Comparison of ENCODE assay signal across 1 cellular context in genomic region chr19:55528030-55528801, GRCh38.
TF ChIP-seq lines count a peak whose summit lies in the region.

No MANE protein-coding gene starts in this region.

TF ChIP-seq in H1, 55 proteins besides CTCF, POLR2A, EP300 and RAD21:
- TF ChIP-seq ASH2L (IDR thresholded peaks at IDR 0.05; ENCODE audit: low read length) (no peak), SIN3A (conservative IDR thresholded peaks at IDR 0.05 in 1 of 2, IDR thresholded peaks at IDR 0.05 in 1 of 2; ENCODE audit: low read depth in 1 of 2, low read length in 2 of 2) (no peak), SAP30 (IDR thresholded peaks at IDR 0.05; ENCODE audit: insufficient read depth, insufficient replicate concordance, low read length) (no peak), RFX5 (IDR thresholded peaks at IDR 0.05; ENCODE audit: borderline replicate concordance, low read depth, low read length) (no peak), PHF8 (conservative IDR thresholded peaks at IDR 0.05; ENCODE audit: low read depth, low read length) (no peak), BACH1 (IDR thresholded peaks at IDR 0.05; ENCODE audit: low read length) (no peak), JUND (IDR thresholded peaks at IDR 0.05; ENCODE audit: low read length) (no peak), CHD2 (IDR thresholded peaks at IDR 0.05; ENCODE audit: low read length) (no peak), HDAC2 (IDR thresholded peaks at IDR 0.05; ENCODE audit: borderline replicate concordance in 1 of 2, low read depth in 2 of 2, low read length in 2 of 2) (no peak), ATF2 (IDR thresholded peaks at IDR 0.05; ENCODE audit: low read length) (no peak), YY1 (IDR thresholded peaks at IDR 0.05; ENCODE audit: low read depth, low read length) (no peak), TAF1 (IDR thresholded peaks at IDR 0.05; ENCODE audit: low read depth, low read length) (no peak), BCL11A (IDR thresholded peaks at IDR 0.05; ENCODE audit: low read depth in 2 of 2, low read length in 2 of 2) (no peak), SIX5 (IDR thresholded peaks at IDR 0.05; ENCODE audit: low read depth, low read length) (no peak), CBX8 (IDR thresholded peaks at IDR 0.05; ENCODE audit: borderline replicate concordance, low read depth, low read length) (no peak), CHD1 (IDR thresholded peaks at IDR 0.05; ENCODE audit: low read depth, low read length) (no peak), TEAD4 (IDR thresholded peaks at IDR 0.05; ENCODE audit: low read depth, low read length) (no peak)
- TF ChIP-seq, protein P1, sequence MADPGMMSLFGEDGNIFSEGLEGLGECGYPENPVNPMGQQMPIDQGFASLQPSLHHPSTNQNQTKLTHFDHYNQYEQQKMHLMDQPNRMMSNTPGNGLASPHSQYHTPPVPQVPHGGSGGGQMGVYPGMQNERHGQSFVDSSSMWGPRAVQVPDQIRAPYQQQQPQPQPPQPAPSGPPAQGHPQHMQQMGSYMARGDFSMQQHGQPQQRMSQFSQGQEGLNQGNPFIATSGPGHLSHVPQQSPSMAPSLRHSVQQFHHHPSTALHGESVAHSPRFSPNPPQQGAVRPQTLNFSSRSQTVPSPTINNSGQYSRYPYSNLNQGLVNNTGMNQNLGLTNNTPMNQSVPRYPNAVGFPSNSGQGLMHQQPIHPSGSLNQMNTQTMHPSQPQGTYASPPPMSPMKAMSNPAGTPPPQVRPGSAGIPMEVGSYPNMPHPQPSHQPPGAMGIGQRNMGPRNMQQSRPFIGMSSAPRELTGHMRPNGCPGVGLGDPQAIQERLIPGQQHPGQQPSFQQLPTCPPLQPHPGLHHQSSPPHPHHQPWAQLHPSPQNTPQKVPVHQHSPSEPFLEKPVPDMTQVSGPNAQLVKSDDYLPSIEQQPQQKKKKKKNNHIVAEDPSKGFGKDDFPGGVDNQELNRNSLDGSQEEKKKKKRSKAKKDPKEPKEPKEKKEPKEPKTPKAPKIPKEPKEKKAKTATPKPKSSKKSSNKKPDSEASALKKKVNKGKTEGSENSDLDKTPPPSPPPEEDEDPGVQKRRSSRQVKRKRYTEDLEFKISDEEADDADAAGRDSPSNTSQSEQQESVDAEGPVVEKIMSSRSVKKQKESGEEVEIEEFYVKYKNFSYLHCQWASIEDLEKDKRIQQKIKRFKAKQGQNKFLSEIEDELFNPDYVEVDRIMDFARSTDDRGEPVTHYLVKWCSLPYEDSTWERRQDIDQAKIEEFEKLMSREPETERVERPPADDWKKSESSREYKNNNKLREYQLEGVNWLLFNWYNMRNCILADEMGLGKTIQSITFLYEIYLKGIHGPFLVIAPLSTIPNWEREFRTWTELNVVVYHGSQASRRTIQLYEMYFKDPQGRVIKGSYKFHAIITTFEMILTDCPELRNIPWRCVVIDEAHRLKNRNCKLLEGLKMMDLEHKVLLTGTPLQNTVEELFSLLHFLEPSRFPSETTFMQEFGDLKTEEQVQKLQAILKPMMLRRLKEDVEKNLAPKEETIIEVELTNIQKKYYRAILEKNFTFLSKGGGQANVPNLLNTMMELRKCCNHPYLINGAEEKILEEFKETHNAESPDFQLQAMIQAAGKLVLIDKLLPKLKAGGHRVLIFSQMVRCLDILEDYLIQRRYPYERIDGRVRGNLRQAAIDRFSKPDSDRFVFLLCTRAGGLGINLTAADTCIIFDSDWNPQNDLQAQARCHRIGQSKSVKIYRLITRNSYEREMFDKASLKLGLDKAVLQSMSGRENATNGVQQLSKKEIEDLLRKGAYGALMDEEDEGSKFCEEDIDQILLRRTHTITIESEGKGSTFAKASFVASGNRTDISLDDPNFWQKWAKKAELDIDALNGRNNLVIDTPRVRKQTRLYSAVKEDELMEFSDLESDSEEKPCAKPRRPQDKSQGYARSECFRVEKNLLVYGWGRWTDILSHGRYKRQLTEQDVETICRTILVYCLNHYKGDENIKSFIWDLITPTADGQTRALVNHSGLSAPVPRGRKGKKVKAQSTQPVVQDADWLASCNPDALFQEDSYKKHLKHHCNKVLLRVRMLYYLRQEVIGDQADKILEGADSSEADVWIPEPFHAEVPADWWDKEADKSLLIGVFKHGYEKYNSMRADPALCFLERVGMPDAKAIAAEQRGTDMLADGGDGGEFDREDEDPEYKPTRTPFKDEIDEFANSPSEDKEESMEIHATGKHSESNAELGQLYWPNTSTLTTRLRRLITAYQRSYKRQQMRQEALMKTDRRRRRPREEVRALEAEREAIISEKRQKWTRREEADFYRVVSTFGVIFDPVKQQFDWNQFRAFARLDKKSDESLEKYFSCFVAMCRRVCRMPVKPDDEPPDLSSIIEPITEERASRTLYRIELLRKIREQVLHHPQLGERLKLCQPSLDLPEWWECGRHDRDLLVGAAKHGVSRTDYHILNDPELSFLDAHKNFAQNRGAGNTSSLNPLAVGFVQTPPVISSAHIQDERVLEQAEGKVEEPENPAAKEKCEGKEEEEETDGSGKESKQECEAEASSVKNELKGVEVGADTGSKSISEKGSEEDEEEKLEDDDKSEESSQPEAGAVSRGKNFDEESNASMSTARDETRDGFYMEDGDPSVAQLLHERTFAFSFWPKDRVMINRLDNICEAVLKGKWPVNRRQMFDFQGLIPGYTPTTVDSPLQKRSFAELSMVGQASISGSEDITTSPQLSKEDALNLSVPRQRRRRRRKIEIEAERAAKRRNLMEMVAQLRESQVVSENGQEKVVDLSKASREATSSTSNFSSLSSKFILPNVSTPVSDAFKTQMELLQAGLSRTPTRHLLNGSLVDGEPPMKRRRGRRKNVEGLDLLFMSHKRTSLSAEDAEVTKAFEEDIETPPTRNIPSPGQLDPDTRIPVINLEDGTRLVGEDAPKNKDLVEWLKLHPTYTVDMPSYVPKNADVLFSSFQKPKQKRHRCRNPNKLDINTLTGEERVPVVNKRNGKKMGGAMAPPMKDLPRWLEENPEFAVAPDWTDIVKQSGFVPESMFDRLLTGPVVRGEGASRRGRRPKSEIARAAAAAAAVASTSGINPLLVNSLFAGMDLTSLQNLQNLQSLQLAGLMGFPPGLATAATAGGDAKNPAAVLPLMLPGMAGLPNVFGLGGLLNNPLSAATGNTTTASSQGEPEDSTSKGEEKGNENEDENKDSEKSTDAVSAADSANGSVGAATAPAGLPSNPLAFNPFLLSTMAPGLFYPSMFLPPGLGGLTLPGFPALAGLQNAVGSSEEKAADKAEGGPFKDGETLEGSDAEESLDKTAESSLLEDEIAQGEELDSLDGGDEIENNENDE (IDR thresholded peaks at IDR 0.05; ENCODE audit: insufficient replicate concordance, low read length) = no peak
- TF ChIP-seq, protein P2, sequence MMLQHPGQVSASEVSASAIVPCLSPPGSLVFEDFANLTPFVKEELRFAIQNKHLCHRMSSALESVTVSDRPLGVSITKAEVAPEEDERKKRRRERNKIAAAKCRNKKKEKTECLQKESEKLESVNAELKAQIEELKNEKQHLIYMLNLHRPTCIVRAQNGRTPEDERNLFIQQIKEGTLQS (IDR thresholded peaks at IDR 0.05; ENCODE audit: insufficient read depth, low read depth, low read length) = no peak
